Comparison of ENCODE assay signal across 8 cellular contexts in genomic region chr2:189661957-189662321, GRCh38. TPM values are rescaled to one million over a fixed set of nuclear protein-coding genes. Genes with fewer than 3 reads are reported as not detected.
DNase-seq lines count a peak whose midpoint lies in the region; ATAC-seq, FAIRE-seq and TF ChIP-seq lines count a peak whose summit lies in the region.

No MANE protein-coding gene starts in this region.

- H3K36me3 ChIP-seq in ACC112 (ENCODE audit: insufficient read depth, low read length) (peaks cover 14% of the 10 kb centered on the region), bronchial epithelial cell (ENCODE audit: control insufficient read depth, insufficient read depth, low read length) (no peaks in the 10 kb centered on the region)

- no peak for TF ChIP-seq POLR2A in GM12892 (IDR thresholded peaks at IDR 0.05; ENCODE audit: low read depth, low read length)

- H3K4me1 ChIP-seq in ACC112 (ENCODE audit: control insufficient read depth, insufficient read depth, low read length, unreplicated experiment) = peaks cover 13% of the 10 kb centered on the region
- H3K4me1 ChIP-seq in mononuclear cell (ENCODE audit: insufficient read depth, low read length) = peaks cover 38% of the 10 kb centered on the region

- FAIRE-seq in bronchial epithelial cell (lab: Jason Lieb, UNC) = no peak
- no peak for FAIRE-seq in GM12892 (lab: Jason Lieb, UNC)

- H3K27me3 ChIP-seq in ACC112 (ENCODE audit: insufficient read depth, low read length) (no peaks in the 10 kb centered on the region), bronchial epithelial cell (ENCODE audit: control insufficient read depth, insufficient read depth, low read length) (no peaks in the 10 kb centered on the region), mononuclear cell (ENCODE audit: insufficient read depth, low read length) (no peaks in the 10 kb centered on the region)

- no peaks in the 10 kb centered on the region for H3K9me3 ChIP-seq in mononuclear cell (ENCODE audit: low read depth, low read length)

- DNase-seq in bronchial epithelial cell (ENCODE audit: low read depth) (no peak), GM12892 (ENCODE audit: insufficient read length) (no peak), NCI-H146 (lab: John Stamatoyannopoulos, UW) (no peak), islet precursor cell (no peak), Ammon's horn (ENCODE audit: low spot score) (no peak)

- H2AFZ ChIP-seq in ACC112 (ENCODE audit: low read length, unreplicated experiment) = no peak overlapping the region

- ATAC-seq in HG03066 (IDR thresholded peaks at IDR 0.05; ENCODE audit: low read depth, unreplicated experiment) = peak; percentile 1

- peaks cover 33% of the 10 kb centered on the region for H3K79me2 ChIP-seq in ACC112 (ENCODE audit: control insufficient read depth, insufficient read depth, low read length, unreplicated experiment)

- H3K27ac ChIP-seq in ACC112 (ENCODE audit: low read depth, low read length) = no peak overlapping the region

- H3K4me3 ChIP-seq in ACC112 (ENCODE audit: low read depth, low read length) (peak overlapping the region; percentile 92), bronchial epithelial cell (ENCODE audit: low read depth, low read length) (peak overlapping the region; percentile 73), mononuclear cell (ENCODE audit: low read length) (peak overlapping the region; percentile 67)

- TF ChIP-seq CTCF in bronchial epithelial cell (IDR thresholded peaks at IDR 0.05; ENCODE audit: insufficient read depth, low read length, severe bottlenecking) = no peak

RNA-seq across cellular contexts. Expression of gene ASNSD1, which starts 0.7 kb away (rescaled TPM):
- total RNA-seq in bronchial epithelial cell = 30.3 and 36.6 TPM in 2 replicates
- total RNA-seq in mononuclear cell = 65.1 TPM
- polyA plus RNA-seq in GM12892 (2012; ENCODE audit: missing spikeins) = 44.9 TPM

RNA-seq across cellular contexts. Expression of gene ANKAR, which starts 12.5 kb away (rescaled TPM):
- total RNA-seq in bronchial epithelial cell = 2.1 and 3.7 TPM in 2 replicates
- total RNA-seq in mononuclear cell = 13.9 TPM
- polyA plus RNA-seq in GM12892 (2012; ENCODE audit: missing spikeins) = 3.3 TPM
